Comparison of ENCODE assay signal across 2 cellular contexts in the genomic region with DNA sequence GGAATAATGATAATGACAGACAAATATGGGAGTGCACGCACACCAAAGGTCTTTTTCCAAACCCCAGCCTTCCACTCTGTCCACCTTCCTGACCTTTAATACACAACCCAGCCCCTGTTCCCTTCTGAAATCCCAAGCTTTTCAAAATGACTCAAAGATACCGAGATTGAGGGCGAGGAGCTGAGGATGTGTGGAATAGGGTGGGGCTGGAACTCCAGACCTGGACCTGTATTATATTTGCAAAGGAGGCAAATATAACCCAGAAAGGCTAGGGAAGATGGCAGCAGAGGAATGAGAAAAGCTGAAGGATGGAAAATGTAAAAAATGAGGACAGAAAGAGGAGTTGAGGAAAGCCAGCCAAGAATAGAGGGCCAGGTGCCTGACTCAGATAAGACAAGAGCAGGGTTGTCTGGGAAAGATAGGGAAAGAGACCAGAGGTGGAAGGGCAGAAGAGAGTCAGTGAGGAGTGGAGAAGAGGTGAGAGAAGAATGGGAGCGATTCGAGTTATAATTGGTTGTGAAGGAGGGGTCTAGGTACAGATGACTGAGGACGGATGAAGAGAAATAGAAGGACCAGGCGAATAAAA.
TF ChIP-seq lines count a peak whose summit lies in the region.

No MANE protein-coding gene starts in this region.

TF ChIP-seq in Ishikawa, 13 proteins besides CTCF, POLR2A, EP300 and RAD21:
- TF ChIP-seq, protein P1, sequence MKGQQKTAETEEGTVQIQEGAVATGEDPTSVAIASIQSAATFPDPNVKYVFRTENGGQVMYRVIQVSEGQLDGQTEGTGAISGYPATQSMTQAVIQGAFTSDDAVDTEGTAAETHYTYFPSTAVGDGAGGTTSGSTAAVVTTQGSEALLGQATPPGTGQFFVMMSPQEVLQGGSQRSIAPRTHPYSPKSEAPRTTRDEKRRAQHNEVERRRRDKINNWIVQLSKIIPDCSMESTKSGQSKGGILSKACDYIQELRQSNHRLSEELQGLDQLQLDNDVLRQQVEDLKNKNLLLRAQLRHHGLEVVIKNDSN (IDR thresholded peaks at IDR 0.05): no peak
- TF ChIP-seq, protein P2, sequence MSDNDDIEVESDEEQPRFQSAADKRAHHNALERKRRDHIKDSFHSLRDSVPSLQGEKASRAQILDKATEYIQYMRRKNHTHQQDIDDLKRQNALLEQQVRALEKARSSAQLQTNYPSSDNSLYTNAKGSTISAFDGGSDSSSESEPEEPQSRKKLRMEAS (IDR thresholded peaks at IDR 0.05): peak; percentile 13; the same call in 1 of the 2 replicates
- TF ChIP-seq TEAD4 (IDR thresholded peaks at IDR 0.05): no peak

TF ChIP-seq in GM12878, 131 proteins besides CTCF, POLR2A, EP300 and RAD21:
- TF ChIP-seq, protein P3, sequence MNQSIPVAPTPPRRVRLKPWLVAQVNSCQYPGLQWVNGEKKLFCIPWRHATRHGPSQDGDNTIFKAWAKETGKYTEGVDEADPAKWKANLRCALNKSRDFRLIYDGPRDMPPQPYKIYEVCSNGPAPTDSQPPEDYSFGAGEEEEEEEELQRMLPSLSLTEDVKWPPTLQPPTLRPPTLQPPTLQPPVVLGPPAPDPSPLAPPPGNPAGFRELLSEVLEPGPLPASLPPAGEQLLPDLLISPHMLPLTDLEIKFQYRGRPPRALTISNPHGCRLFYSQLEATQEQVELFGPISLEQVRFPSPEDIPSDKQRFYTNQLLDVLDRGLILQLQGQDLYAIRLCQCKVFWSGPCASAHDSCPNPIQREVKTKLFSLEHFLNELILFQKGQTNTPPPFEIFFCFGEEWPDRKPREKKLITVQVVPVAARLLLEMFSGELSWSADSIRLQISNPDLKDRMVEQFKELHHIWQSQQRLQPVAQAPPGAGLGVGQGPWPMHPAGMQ (IDR thresholded peaks at IDR 0.05; ENCODE audit: borderline replicate concordance): peak; percentile 40; the same call in 1 of the 2 replicates
- no peak for TF ChIP-seq RAD51 (IDR thresholded peaks at IDR 0.05)
